Comparison of ENCODE assay signal across 7 cellular contexts in the genomic region with DNA sequence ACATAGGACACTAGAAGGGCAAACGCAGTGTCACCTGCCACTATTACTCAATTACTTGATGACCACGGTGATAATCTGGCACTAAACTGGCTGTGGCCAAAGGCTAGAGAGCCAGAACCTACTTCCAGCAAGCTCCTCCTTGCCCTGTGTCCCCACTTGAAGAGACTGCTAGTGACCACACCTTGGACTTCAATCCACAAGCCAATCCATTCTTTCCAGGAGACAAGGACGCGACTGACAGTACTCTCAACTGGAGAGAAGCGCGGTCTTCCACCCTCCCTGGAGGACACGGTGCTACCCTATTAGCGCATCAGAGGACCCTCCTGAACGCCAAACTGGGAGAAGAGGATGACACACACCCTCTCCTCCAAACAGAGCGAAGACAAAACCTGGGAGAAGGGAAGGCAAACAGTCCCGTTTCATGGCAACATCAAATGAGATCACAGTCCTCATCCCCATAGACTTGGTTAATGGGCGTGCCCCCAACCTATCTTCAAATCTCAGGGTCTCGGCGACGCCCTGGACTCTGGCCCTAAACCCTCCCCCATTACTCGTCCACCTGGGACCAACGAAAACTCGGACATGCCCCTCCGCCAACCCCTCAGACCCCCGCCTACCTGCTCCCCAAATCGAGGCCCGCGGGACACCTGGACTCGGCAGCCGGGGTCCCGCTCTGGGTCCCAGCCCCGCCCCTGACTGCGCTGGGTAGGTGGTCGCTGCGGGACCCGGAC. TPM values are rescaled to one million over a fixed set of nuclear protein-coding genes. Genes with fewer than 3 reads are reported as not detected.
DNase-seq lines count a peak whose midpoint lies in the region; ATAC-seq and TF ChIP-seq lines count a peak whose summit lies in the region.

No MANE protein-coding gene starts in this region.

- no peaks in the 10 kb centered on the region for H3K4me1 ChIP-seq in colonic mucosa
- peaks cover 0 to 2% of the 10 kb centered on the region in 2 donors for H3K4me1 ChIP-seq in lung (ENCODE audit: control insufficient read depth in 2 of 2, insufficient read depth in 2 of 2, low read length in 2 of 2)
- peaks cover 16 to 28% of the 10 kb centered on the region in 2 donors for H3K4me1 ChIP-seq in thyroid gland

- peak in 1 of 2 donors; percentile 41 for TF ChIP-seq POLR2A in thyroid gland (IDR thresholded peaks at IDR 0.05)

- intact Hi-C loops in colonic mucosa (cut with DNase I) (no loop called here), thyroid gland (cut with DNase I) (no loop called here)

- H3K27ac ChIP-seq in colonic mucosa, result peak overlapping the region; percentile 78
- H3K27ac ChIP-seq in lung (ENCODE audit: low read depth in 1 of 2, low read length in 1 of 2), result peak overlapping the region; percentile 96 to 100
- H3K27ac ChIP-seq in thyroid gland, result peak overlapping the region; percentile 95 to 98 (median 97)

- H3K27me3 ChIP-seq in colonic mucosa, result no peaks in the 10 kb centered on the region
- no peaks in the 10 kb centered on the region for H3K27me3 ChIP-seq in lung (ENCODE audit: control insufficient read depth, insufficient read depth)
- H3K27me3 ChIP-seq in thyroid gland, result no peaks in the 10 kb centered on the region

- H3K36me3 ChIP-seq in colonic mucosa, result peaks cover 3% of the 10 kb centered on the region
- peaks cover 0 to 15% of the 10 kb centered on the region in 2 donors for H3K36me3 ChIP-seq in lung (ENCODE audit: control insufficient read depth in 2 of 2, insufficient read depth in 2 of 2, low read length in 2 of 2)
- peaks cover 10 to 11% of the 10 kb centered on the region in 2 donors for H3K36me3 ChIP-seq in thyroid gland

- H3K4me3 ChIP-seq in GM12865 (ENCODE audit: low read depth, low read length) (peak overlapping the region; percentile 91), colonic mucosa (peak overlapping the region; percentile 90), lung (peak overlapping the region; percentile 100), thyroid gland (replicated peaks in 1 of 3) (peak overlapping the region; percentile 45 to 100 (median 99))

- WGBS in lung, 2 donors, result 1 to 2% methylated on average over 31 of the region's 31 CpGs
- 2 to 4% methylated on average over 16 to 26 of the region's 31 CpGs for WGBS in thyroid gland, 2 donors

- no peak for TF ChIP-seq CTCF in GM12865 (IDR thresholded peaks at IDR 0.05; ENCODE audit: insufficient read depth, low read depth, low read length, missing control alignments)
- no peak for TF ChIP-seq CTCF in colonic mucosa (IDR thresholded peaks at IDR 0.05)
- no peak for TF ChIP-seq CTCF in lung (IDR thresholded peaks at IDR 0.05; ENCODE audit: control extremely low read depth, extremely low read depth)
- no peak for TF ChIP-seq CTCF in thyroid gland (IDR thresholded peaks at IDR 0.05)

- peak overlapping the region; percentile 95 to 96 for H3K9ac ChIP-seq in colonic mucosa (ENCODE audit: low read depth in 2 of 2, low read length in 2 of 2)

- no peaks in the 10 kb centered on the region for H3K9me3 ChIP-seq in colonic mucosa
- no peaks in the 10 kb centered on the region for H3K9me3 ChIP-seq in lung (ENCODE audit: control insufficient read depth in 2 of 2, insufficient read depth in 1 of 2, low read length in 1 of 2)
- H3K9me3 ChIP-seq in thyroid gland, result no peaks in the 10 kb centered on the region

- ATAC-seq in HG02884 (IDR thresholded peaks at IDR 0.05; ENCODE audit: unreplicated experiment) (peak; percentile 11), lung (ENCODE audit: insufficient read depth, low FRiP score) (peak; percentile 15), HG03442 (IDR thresholded peaks at IDR 0.05; ENCODE audit: unreplicated experiment) (no peak)

- DNase-seq in GM12865 (ENCODE audit: low read depth) (peak; percentile 13), colonic mucosa (peak; percentile 46), lung (ENCODE audit: low spot score) (no peak), thyroid gland (peak; percentile 40 to 42)

TF ChIP-seq in PFSK-1, 5 proteins besides CTCF, POLR2A, EP300 and RAD21:
- TF ChIP-seq, protein P1, sequence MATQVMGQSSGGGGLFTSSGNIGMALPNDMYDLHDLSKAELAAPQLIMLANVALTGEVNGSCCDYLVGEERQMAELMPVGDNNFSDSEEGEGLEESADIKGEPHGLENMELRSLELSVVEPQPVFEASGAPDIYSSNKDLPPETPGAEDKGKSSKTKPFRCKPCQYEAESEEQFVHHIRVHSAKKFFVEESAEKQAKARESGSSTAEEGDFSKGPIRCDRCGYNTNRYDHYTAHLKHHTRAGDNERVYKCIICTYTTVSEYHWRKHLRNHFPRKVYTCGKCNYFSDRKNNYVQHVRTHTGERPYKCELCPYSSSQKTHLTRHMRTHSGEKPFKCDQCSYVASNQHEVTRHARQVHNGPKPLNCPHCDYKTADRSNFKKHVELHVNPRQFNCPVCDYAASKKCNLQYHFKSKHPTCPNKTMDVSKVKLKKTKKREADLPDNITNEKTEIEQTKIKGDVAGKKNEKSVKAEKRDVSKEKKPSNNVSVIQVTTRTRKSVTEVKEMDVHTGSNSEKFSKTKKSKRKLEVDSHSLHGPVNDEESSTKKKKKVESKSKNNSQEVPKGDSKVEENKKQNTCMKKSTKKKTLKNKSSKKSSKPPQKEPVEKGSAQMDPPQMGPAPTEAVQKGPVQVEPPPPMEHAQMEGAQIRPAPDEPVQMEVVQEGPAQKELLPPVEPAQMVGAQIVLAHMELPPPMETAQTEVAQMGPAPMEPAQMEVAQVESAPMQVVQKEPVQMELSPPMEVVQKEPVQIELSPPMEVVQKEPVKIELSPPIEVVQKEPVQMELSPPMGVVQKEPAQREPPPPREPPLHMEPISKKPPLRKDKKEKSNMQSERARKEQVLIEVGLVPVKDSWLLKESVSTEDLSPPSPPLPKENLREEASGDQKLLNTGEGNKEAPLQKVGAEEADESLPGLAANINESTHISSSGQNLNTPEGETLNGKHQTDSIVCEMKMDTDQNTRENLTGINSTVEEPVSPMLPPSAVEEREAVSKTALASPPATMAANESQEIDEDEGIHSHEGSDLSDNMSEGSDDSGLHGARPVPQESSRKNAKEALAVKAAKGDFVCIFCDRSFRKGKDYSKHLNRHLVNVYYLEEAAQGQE (IDR thresholded peaks at IDR 0.05; ENCODE audit: insufficient read depth in 1 of 2, low read depth in 2 of 2, low read length in 2 of 2), result no peak
- 0 out of 2 replicates have a peak, but pooled peaks have one; percentile 15 for TF ChIP-seq SIN3A (IDR thresholded peaks at IDR 0.05; ENCODE audit: borderline replicate concordance, insufficient read depth, low read length)

RNA-seq across cellular contexts. Expression of gene FLCN, which starts 0.5 kb away (rescaled TPM):
- 99.7 TPM for polyA plus RNA-seq in PFSK-1 (2012; ENCODE audit: insufficient read length, low read depth)
- 10 to 100 TPM; 34.2 to 36.7 TPM for total RNA-seq in colonic mucosa
- total RNA-seq in lung, result 100 to 1,000 TPM; 111 to 118 TPM
- 10 to 100 TPM; 31.4 to 48.9 TPM for polyA plus RNA-seq in lung
- 10 to 100 TPM; 61.5 to 79.7 (median 68.2) TPM for total RNA-seq in thyroid gland

RNA-seq across cellular contexts. Expression of gene PLD6, which starts 30.3 kb away (rescaled TPM):
- 18.2 TPM for polyA plus RNA-seq in PFSK-1 (2012; ENCODE audit: insufficient read length, low read depth)
- total RNA-seq in colonic mucosa (1 to 10 TPM; 1.3 to 1.4 TPM), lung (1 to 10 TPM; 6.2 to 7.7 TPM), thyroid gland (1 to 10 TPM; 1.3 to 3.2 (median 2.5) TPM)
- 1 to 10 TPM; 3.2 to 4.2 TPM for polyA plus RNA-seq in lung

RNA-seq across cellular contexts. Expression of gene COPS3, which starts 44.6 kb away (rescaled TPM):
- 118 TPM for polyA plus RNA-seq in PFSK-1 (2012; ENCODE audit: insufficient read length, low read depth)
- total RNA-seq in colonic mucosa (10 to 100 TPM; 43.9 to 60.4 TPM), lung (10 to 100 TPM; 52.1 to 63.3 TPM), thyroid gland (10 to 100 TPM; 49.2 to 60.0 (median 57.9) TPM)
- 10 to 100 TPM; 32.9 to 48.3 TPM for polyA plus RNA-seq in lung
